Comparison of ENCODE assay signal across 9 cellular contexts in genomic region chr3:159989973-159990846, GRCh38. TPM values are rescaled to one million over a fixed set of nuclear protein-coding genes. Genes with fewer than 3 reads are reported as not detected.
DNase-seq lines count a peak whose midpoint lies in the region; ATAC-seq, FAIRE-seq and TF ChIP-seq lines count a peak whose summit lies in the region.
"Had no signal": no experiment of that assay in that cellular context is flagged by ENCODE, and none has a peak within 500 bp of the region (broad histone marks: within the 10 kb centered on the region; RNA-seq: fewer than 3 reads in every experiment).

No MANE protein-coding gene starts in this region.

- H3K4me2 ChIP-seq in K562 (ENCODE audit: insufficient read depth, low read length) (no peak overlapping the region), smooth muscle cell (no peak overlapping the region), hepatocyte (no peak overlapping the region)

- peaks cover 19% of the 10 kb centered on the region for H3K4me1 Mint-ChIP-seq in T-helper 1 cell treated with Interleukin-12 subunit alpha and Interleukin-12 subunit beta and Interleukin-4 antibody, amounts not matched to agents 30 μg/mL and 1 μg/mL, for 36 hours (ENCODE audit: low read depth)
- H3K4me1 Mint-ChIP-seq in nephron = peaks cover 9% of the 10 kb centered on the region

- H3K36me3 ChIP-seq in K562 (ENCODE audit: control insufficient read depth, insufficient read depth, low read length) (no peaks in the 10 kb centered on the region), smooth muscle cell (ENCODE audit: low read depth) (no peaks in the 10 kb centered on the region), hepatocyte (replicated peaks; ENCODE audit: insufficient read depth, low read depth) (no peaks in the 10 kb centered on the region)

- no peak for TF ChIP-seq EP300 in K562 (IDR thresholded peaks at IDR 0.05; ENCODE audit: low read length)

- no peaks in the 10 kb centered on the region for H3K9me1 ChIP-seq in K562 (ENCODE audit: control insufficient read depth, insufficient read depth, low read length)

- TF ChIP-seq RAD21 in K562 (CRISPR knock-in tag; conservative IDR thresholded peaks at IDR 0.05 in 1 of 2, IDR thresholded peaks at IDR 0.05 in 1 of 2) = no peak

- H4K20me1 ChIP-seq in K562 (replicated peaks; ENCODE audit: control insufficient read depth, insufficient read depth, low read length) = no peaks in the 10 kb centered on the region
- H4K20me1 ChIP-seq in smooth muscle cell (ENCODE audit: low read depth) = no peaks in the 10 kb centered on the region
- H4K20me1 ChIP-seq in hepatocyte (ENCODE audit: insufficient read depth, poor library complexity, severe bottlenecking) = no peaks in the 10 kb centered on the region

- H3K4me3 ChIP-seq in K562 (no peak overlapping the region), smooth muscle cell (no peak overlapping the region), hepatocyte (no peak overlapping the region)

- H3K9me3 Mint-ChIP-seq in T-helper 1 cell treated with Interleukin-12 subunit alpha and Interleukin-12 subunit beta and Interleukin-4 antibody, amounts not matched to agents 30 μg/mL and 1 μg/mL, for 36 hours = no peaks in the 10 kb centered on the region
- peaks cover 8% of the 10 kb centered on the region for H3K9me3 Mint-ChIP-seq in nephron

- H3F3A ChIP-seq in smooth muscle cell (ENCODE audit: low read depth) = peaks cover 5% of the 10 kb centered on the region

- H3K79me2 ChIP-seq in K562 (ENCODE audit: control insufficient read depth, insufficient read depth, low read length) (no peaks in the 10 kb centered on the region), smooth muscle cell (ENCODE audit: low read depth) (no peaks in the 10 kb centered on the region), hepatocyte (no peaks in the 10 kb centered on the region)

- H3K9me3 ChIP-seq in K562 (replicated peaks; ENCODE audit: control insufficient read depth, insufficient read depth, low read depth, low read length) = no peaks in the 10 kb centered on the region
- no peaks in the 10 kb centered on the region for H3K9me3 ChIP-seq in smooth muscle cell (replicated peaks; ENCODE audit: low read depth)
- no peaks in the 10 kb centered on the region for H3K9me3 ChIP-seq in hepatocyte (ENCODE audit: low read depth)

- FAIRE-seq in K562 (lab: Jason Lieb, UNC) (no peak), frontal cortex (lab: Jason Lieb, UNC) (no peak)

- peaks cover 15% of the 10 kb centered on the region for H3K27me3 Mint-ChIP-seq in T-helper 1 cell treated with Interleukin-12 subunit alpha and Interleukin-12 subunit beta and Interleukin-4 antibody, amounts not matched to agents 30 μg/mL and 1 μg/mL, for 36 hours (ENCODE audit: low read depth)
- H3K27me3 Mint-ChIP-seq in nephron (ENCODE audit: low read depth) = peaks cover 41% of the 10 kb centered on the region

- peak overlapping the region; percentile 19 for H3K27ac Mint-ChIP-seq in T-helper 1 cell treated with Interleukin-12 subunit alpha and Interleukin-12 subunit beta and Interleukin-4 antibody, amounts not matched to agents 30 μg/mL and 1 μg/mL, for 36 hours
- no peak overlapping the region for H3K27ac Mint-ChIP-seq in nephron

- POLR2A ChIA-PET in K562 (lab: Yijun Ruan, JAX) = interaction anchor here (0.7 kb wide), 1 partner anchor 256 kb away, joined by 3 read pairs; no protein-coding TSS in a partner anchor

- no peak for TF ChIP-seq CTCF in K562 (IDR thresholded peaks at IDR 0.05 in 2 of 3, conservative IDR thresholded peaks at IDR 0.05 in 1 of 3; ENCODE audit: insufficient read depth in 2 of 3, low read depth in 1 of 3, low read length in 3 of 3)
- TF ChIP-seq CTCF in nephron (IDR thresholded peaks at IDR 0.05; ENCODE audit: unreplicated experiment in 3 of 3) = peak in 1 of 3 experiments; percentile 18
- TF ChIP-seq CTCF in smooth muscle cell (IDR thresholded peaks at IDR 0.05; ENCODE audit: borderline replicate concordance, insufficient read depth, poor library complexity, severe bottlenecking) = no peak
- TF ChIP-seq CTCF in hepatocyte (IDR thresholded peaks at IDR 0.05; ENCODE audit: poor library complexity) = no peak

- H3K27ac ChIP-seq in K562 (ENCODE audit: extremely low read depth, low read depth, low read length) = no peak overlapping the region
- H3K27ac ChIP-seq in smooth muscle cell (ENCODE audit: low read depth) = no peak overlapping the region
- H3K27ac ChIP-seq in hepatocyte = no peak overlapping the region

- BruUV-seq in K562 (replicated peaks; lab: Mats Ljungman, UMichigan) = no TSS peak

- no peak for TF ChIP-seq POLR2A in K562 (conservative IDR thresholded peaks at IDR 0.05)

- H3K4me1 ChIP-seq in K562 (replicated peaks in 1 of 2; ENCODE audit: control insufficient read depth in 2 of 2, insufficient read depth in 2 of 2, low read length in 2 of 2) = peaks cover 0 to 9% of the 10 kb centered on the region in 2 experiments; a peak in 2 of 5 replicates
- H3K4me1 ChIP-seq in smooth muscle cell (ENCODE audit: low read depth) = no peaks in the 10 kb centered on the region
- H3K4me1 ChIP-seq in hepatocyte (ENCODE audit: insufficient read depth) = peaks cover 3% of the 10 kb centered on the region

- peak; percentile 16; the same call in 2 of the 3 replicates for ATAC-seq in K562

- in situ Hi-C loops in K562 (cut with MboI) = no loop called here

- 1% methylated on average over 5 of the region's 5 CpGs for WGBS in K562 (ENCODE audit: insufficient coverage, low coverage, missing lambda C conversion rate)
- WGBS in smooth muscle cell (ENCODE audit: low lambda C conversion rate) = 92% methylated on average over 5 of the region's 5 CpGs
- WGBS in hepatocyte (ENCODE audit: low lambda C conversion rate, missing lambda C conversion rate) = 90% methylated on average over 5 of the region's 5 CpGs

- intact Hi-C loops in K562 (cut with micrococcal nuclease) = loop anchor here (2.0 kb wide), 1 partner anchor 13 kb away; no protein-coding TSS in a partner anchor

- H3K9ac ChIP-seq in K562 (ENCODE audit: insufficient read depth in 1 of 2, low read depth in 2 of 2, low read length in 2 of 2) (no peak overlapping the region), smooth muscle cell (ENCODE audit: low read depth) (no peak overlapping the region)

- CTCF ChIA-PET in K562 (lab: Yijun Ruan, JAX; ENCODE audit: low intra/inter-chr PET ratio) = no interaction called here

- H2AFZ ChIP-seq in K562 (ENCODE audit: low read depth, low read length) (no peak overlapping the region), smooth muscle cell (ENCODE audit: low read depth) (no peak overlapping the region), hepatocyte (no peak overlapping the region)

- H3K27me3 ChIP-seq in K562 (ENCODE audit: control insufficient read depth in 2 of 2, insufficient read depth in 2 of 2, low read length in 2 of 2) = peaks cover 3 to 17% of the 10 kb centered on the region in 2 experiments; a peak in 4 of 5 replicates
- H3K27me3 ChIP-seq in smooth muscle cell (ENCODE audit: low read depth) = peaks cover 14% of the 10 kb centered on the region
- peaks cover 4% of the 10 kb centered on the region for H3K27me3 ChIP-seq in hepatocyte

- peaks cover 6% of the 10 kb centered on the region for H3K36me3 Mint-ChIP-seq in T-helper 1 cell treated with Interleukin-12 subunit alpha and Interleukin-12 subunit beta and Interleukin-4 antibody, amounts not matched to agents 30 μg/mL and 1 μg/mL, for 36 hours (ENCODE audit: low read depth)
- no peaks in the 10 kb centered on the region for H3K36me3 Mint-ChIP-seq in nephron (ENCODE audit: low read depth)

- H3K4me3 Mint-ChIP-seq in T-helper 1 cell treated with Interleukin-12 subunit alpha and Interleukin-12 subunit beta and Interleukin-4 antibody, amounts not matched to agents 30 μg/mL and 1 μg/mL, for 36 hours = peak overlapping the region; percentile 21
- H3K4me3 Mint-ChIP-seq in nephron = peak overlapping the region; percentile 79 to 83 (median 79)

- no peaks in the 10 kb centered on the region for H3K9me2 ChIP-seq in hepatocyte (replicated peaks; ENCODE audit: insufficient read depth)

- DNase-seq in T-helper 1 cell (no peak), HuH-7 (ENCODE audit: low spot score) (peak; percentile 31), K562 (ENCODE audit: extremely low read depth in 1 of 4, low spot score in 3 of 4) (no peak), smooth muscle cell (lab: John Stamatoyannopoulos, UW; ENCODE audit: unreplicated experiment) (no peak), frontal cortex (ENCODE audit: low spot score in 2 of 2) (no peak), hepatocyte (ENCODE audit: low spot score) (no peak)
- DNase-seq: amniotic stem cell had no signal

TF ChIP-seq in K562, 482 proteins besides CTCF, POLR2A, EP300 and RAD21 (continues in another document):
- TF ChIP-seq MAFK (IDR thresholded peaks at IDR 0.05; ENCODE audit: low read length) = no peak

RNA-seq across cellular contexts. Expression of gene IL12A, which starts 1.6 kb away (rescaled TPM):
- total RNA-seq in K562 (2011; cell fraction: chromatin; rRNA removed; ENCODE audit: low replicate concordance) = not detected in 2 replicates
- total RNA-seq in K562 (2011; cell fraction: nucleolus; rRNA removed) = not detected in 2 replicates
- total RNA-seq in K562 (2011; cell fraction: nucleoplasm; rRNA removed) = not detected in 2 replicates
- total RNA-seq in K562 (2014; rRNA removed) = not detected in 2 replicates
- total RNA-seq in K562 (2014; rRNA removed; fragmentation: Illumina TruSeq; extraction: Trizol) = 0.35 TPM in 1 of 2 replicates, not detected in the other
- total RNA-seq in K562 (2015; rRNA removed; fragmentation: Illumina TruSeq; extraction: Trizol) = not detected in 2 replicates
- total RNA-seq in K562 (2021) = 0.13 TPM in 1 of 2 replicates, not detected in the other
- not detected in 2 replicates for polyA plus RNA-seq in K562 (2011; rRNA removed)
- not detected in 2 replicates for polyA plus RNA-seq in K562 (2011; cell fraction: cytosol; rRNA removed)
- polyA plus RNA-seq in K562 (2011; cell fraction: nucleus; rRNA removed) = 0.14 and 0.27 TPM in 2 replicates
- not detected in 2 replicates for polyA plus RNA-seq in K562 (2012)
- not detected in 2 replicates for polyA plus RNA-seq in K562 (2014; fragmentation: Illumina TruSeq; extraction: Trizol)
- not detected for polyA plus RNA-seq in K562 (2014; fragmentation: Nextera tagmentation; extraction: Ambion mirVana)
- polyA plus RNA-seq in K562 (2014; rRNA removed) = not detected in 2 replicates
- not detected in 2 replicates for polyA minus RNA-seq in K562 (2011; rRNA and poly(A)+ RNA removed)
- polyA minus RNA-seq in K562 (2011; cell fraction: cytosol; rRNA and poly(A)+ RNA removed) = not detected in 2 replicates
- polyA minus RNA-seq in K562 (2011; cell fraction: nucleus; rRNA and poly(A)+ RNA removed) = not detected in 2 replicates
- 0.09 and 1.9 TPM in 2 replicates for total RNA-seq in smooth muscle cell
- 0.35 TPM in 1 of 2 replicates, not detected in the other for polyA plus RNA-seq in smooth muscle cell
- 2.0 TPM for total RNA-seq in frontal cortex
- total RNA-seq in hepatocyte = 0.88 and 1.0 TPM in 2 replicates
- polyA plus RNA-seq in hepatocyte = 0.69 and 0.86 TPM in 2 replicates
